In genomic region chr17:46117850-46118696, GRCh38 we compare ENCODE assay signal across 1 cellular context.
TF ChIP-seq lines count a peak whose summit lies in the region.

No MANE protein-coding gene starts in this region.

TF ChIP-seq in H1, 55 proteins besides CTCF, POLR2A, EP300 and RAD21:
- TF ChIP-seq SIN3A (conservative IDR thresholded peaks at IDR 0.05 in 1 of 2, IDR thresholded peaks at IDR 0.05 in 1 of 2; ENCODE audit: low read depth in 1 of 2, low read length in 2 of 2) (no peak), BCL11A (IDR thresholded peaks at IDR 0.05; ENCODE audit: low read depth in 2 of 2, low read length in 2 of 2) (no peak), NANOG (IDR thresholded peaks at IDR 0.05; ENCODE audit: insufficient read depth, low read depth, low read length, poor library complexity, severe bottlenecking) (no peak), CBX8 (IDR thresholded peaks at IDR 0.05; ENCODE audit: borderline replicate concordance, low read depth, low read length) (no peak)
- TF ChIP-seq, protein P1, sequence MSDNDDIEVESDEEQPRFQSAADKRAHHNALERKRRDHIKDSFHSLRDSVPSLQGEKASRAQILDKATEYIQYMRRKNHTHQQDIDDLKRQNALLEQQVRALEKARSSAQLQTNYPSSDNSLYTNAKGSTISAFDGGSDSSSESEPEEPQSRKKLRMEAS (IDR thresholded peaks at IDR 0.05), result no peak
